In the genomic region with DNA sequence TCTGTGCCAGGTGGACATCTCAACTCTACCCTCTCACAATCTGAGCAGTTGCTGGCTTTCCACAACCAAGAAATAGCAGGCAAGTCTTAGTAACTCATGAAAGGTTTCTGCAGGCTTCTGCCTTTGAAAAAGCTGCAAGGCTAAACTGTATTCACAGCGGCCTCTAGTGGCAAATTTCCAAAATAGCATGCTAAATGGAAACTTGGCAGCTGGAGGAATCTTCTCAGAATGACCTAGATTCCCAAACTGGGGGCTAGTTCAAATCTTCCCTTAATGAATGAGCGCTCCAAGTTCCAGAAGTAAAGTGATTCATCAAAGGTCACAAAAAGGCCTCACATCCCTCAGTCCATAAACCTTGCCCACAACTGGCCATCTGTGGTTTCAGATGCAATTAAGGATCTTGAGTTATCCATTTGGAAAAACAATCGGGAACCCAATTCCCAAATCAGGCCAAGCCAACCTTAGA, we compare ENCODE assay signal across 10 cellular contexts. TPM values are rescaled to one million over a fixed set of nuclear protein-coding genes. Genes with fewer than 3 reads are reported as not detected.
DNase-seq lines count a peak whose midpoint lies in the region; ATAC-seq, FAIRE-seq and TF ChIP-seq lines count a peak whose summit lies in the region.
"Had no signal": no experiment of that assay in that cellular context is flagged by ENCODE, and none has a peak within 500 bp of the region (broad histone marks: within the 10 kb centered on the region; RNA-seq: fewer than 3 reads in every experiment).

No MANE protein-coding gene starts in this region.

- no peaks in the 10 kb centered on the region for H3K9me3 Mint-ChIP-seq in activated T-cell treated with anti-CD3 and anti-CD28 coated beads, Interleukin-2, amount 50 U/mL, for 24 hours
- no peaks in the 10 kb centered on the region for H3K9me3 Mint-ChIP-seq in type B pancreatic cell

- peaks cover 5% of the 10 kb centered on the region for H3K4me1 Mint-ChIP-seq in activated T-cell treated with anti-CD3 and anti-CD28 coated beads, Interleukin-2, amount 50 U/mL, for 24 hours (ENCODE audit: low read depth)
- H3K4me1 Mint-ChIP-seq in type B pancreatic cell (ENCODE audit: unreplicated experiment), result peaks cover 27% of the 10 kb centered on the region

- H3K4me2 ChIP-seq in HepG2 (ENCODE audit: low read depth, low read length), result no peak overlapping the region

- H3K36me3 Mint-ChIP-seq in activated T-cell treated with anti-CD3 and anti-CD28 coated beads, Interleukin-2, amount 50 U/mL, for 24 hours (ENCODE audit: low read depth), result peaks cover 68% of the 10 kb centered on the region
- H3K36me3 Mint-ChIP-seq in type B pancreatic cell, result peaks cover 4% of the 10 kb centered on the region

- 44% methylated on average over 3 of the region's 3 CpGs for WGBS in HepG2 (ENCODE audit: low lambda C conversion rate)

- H2AFZ ChIP-seq in HepG2 (ENCODE audit: low read length), result no peak overlapping the region

- intact Hi-C loops in colonic mucosa (cut with DNase I), result loop anchor here (2.0 kb wide), 1 partner anchor 84 kb away; no protein-coding TSS in a partner anchor
- intact Hi-C loops in HepG2 (cut with micrococcal nuclease; ENCODE audit: unreplicated experiment), result loop anchor here (1.0 to 10.0 kb wide), 3 partner anchors 41 to 226 kb away; no protein-coding TSS in a partner anchor

- POLR2A ChIA-PET in HepG2 (lab: Yijun Ruan, JAX), result interaction anchor here (0.6 to 3.1 kb wide), 5 partner anchors 23 to 175 kb away, joined by 3 to 29 read pairs (median 3); partner anchors contain the start of genes C6orf89 and PPIL1

- CTCF ChIA-PET in HepG2 (lab: Yijun Ruan, JAX; ENCODE audit: low intra/inter-chr PET ratio, low total read pairs), result interaction anchor here (1.1 to 4.6 kb wide), 6 partner anchors 15 to 85 kb away, joined by 3 to 47 read pairs (median 7); no protein-coding TSS in a partner anchor

- peak; percentile 74 for FAIRE-seq in HepG2 (lab: Jason Lieb, UNC)
- FAIRE-seq: GM18507 had no signal

- H3K27me3 Mint-ChIP-seq in activated T-cell treated with anti-CD3 and anti-CD28 coated beads, Interleukin-2, amount 50 U/mL, for 24 hours, result no peaks in the 10 kb centered on the region
- peaks cover 5% of the 10 kb centered on the region for H3K27me3 Mint-ChIP-seq in type B pancreatic cell

- H3K4me3 Mint-ChIP-seq in activated T-cell treated with anti-CD3 and anti-CD28 coated beads, Interleukin-2, amount 50 U/mL, for 24 hours, result no peak overlapping the region
- H3K4me3 Mint-ChIP-seq in type B pancreatic cell, result no peak overlapping the region
- H3K4me3 Mint-ChIP-seq: stimulated activated naive CD8-positive, alpha-beta T cell treated with anti-CD3 and anti-CD28 coated beads, Interleukin-15, Interleukin-2, amounts not matched to agents 100 ng/mL and 50 ng/mL, for 24 hours had no signal

- H3K27me3 ChIP-seq in RWPE2 (ENCODE audit: insufficient read depth, poor library complexity, severe bottlenecking) (no peaks in the 10 kb centered on the region), colonic mucosa (no peaks in the 10 kb centered on the region), HepG2 (ENCODE audit: control insufficient read depth in 1 of 2, insufficient read depth in 2 of 2, low read length in 2 of 2) (no peaks in the 10 kb centered on the region)

- TF ChIP-seq CTCF in RWPE2 (IDR thresholded peaks at IDR 0.05; ENCODE audit: poor library complexity, severe bottlenecking) (peak; percentile 87), colonic mucosa (IDR thresholded peaks at IDR 0.05) (peak; percentile 79), HepG2 (CRISPR knock-in tag; IDR thresholded peaks at IDR 0.05) (peak; percentile 88), type B pancreatic cell (conservative IDR thresholded peaks at IDR 0.05) (peak; percentile 96)

- peaks cover 29% of the 10 kb centered on the region for H3K36me3 ChIP-seq in RWPE2 (ENCODE audit: low read depth)
- no peaks in the 10 kb centered on the region for H3K36me3 ChIP-seq in colonic mucosa
- peaks cover 8 to 30% of the 10 kb centered on the region in 2 experiments for H3K36me3 ChIP-seq in HepG2 (replicated peaks in 1 of 2; ENCODE audit: control insufficient read depth in 1 of 2, insufficient read depth in 2 of 2, low read length in 2 of 2)

- H3K4me3 ChIP-seq in RWPE2 (ENCODE audit: severe bottlenecking), result no peak overlapping the region
- H3K4me3 ChIP-seq in colonic mucosa, result no peak overlapping the region
- no peak overlapping the region for H3K4me3 ChIP-seq in HepG2 (replicated peaks in 1 of 3; ENCODE audit: insufficient read depth in 1 of 3, low read depth in 2 of 3, low read length in 3 of 3)

- H3K27ac ChIP-seq in RWPE2 (ENCODE audit: poor library complexity, severe bottlenecking) (no peak overlapping the region), colonic mucosa (no peak overlapping the region), HepG2 (ENCODE audit: extremely low read length, insufficient read depth, low read length) (no peak overlapping the region)

- DNase-seq in activated T-cell treated with anti-CD3 and anti-CD28 coated beads for 24 hours (ENCODE audit: low read depth) (peak; percentile 21), LoVo (ENCODE audit: low spot score) (peak; percentile 55), RWPE2 (ENCODE audit: low spot score) (no peak), colonic mucosa (peak; percentile 67), HepG2 (ENCODE audit: low spot score) (peak; percentile 69), type B pancreatic cell (ENCODE audit: extremely low spot score, unreplicated experiment) (no peak)
- DNase-seq in activated T-cell treated with anti-CD3 and anti-CD28 coated beads, Interleukin-2, amount 50 U/mL, for 24 hours, result no peak

- TF ChIP-seq POLR2A in HepG2 (IDR thresholded peaks at IDR 0.05; ENCODE audit: insufficient read depth in 1 of 2, low read depth in 2 of 2, low read length in 2 of 2), result no peak

- H3K79me2 ChIP-seq in HepG2 (ENCODE audit: insufficient read depth, low read length), result no peaks in the 10 kb centered on the region

- peak; percentile 87 for TF ChIP-seq RAD21 in HepG2 (CRISPR knock-in tag; IDR thresholded peaks at IDR 0.05)

- H3K9ac ChIP-seq in colonic mucosa (ENCODE audit: low read depth in 2 of 2, low read length in 2 of 2) (no peak overlapping the region), HepG2 (ENCODE audit: insufficient read depth, low read depth, low read length) (no peak overlapping the region)

- H3K4me1 ChIP-seq in RWPE2 (ENCODE audit: insufficient read depth, poor library complexity, severe bottlenecking) (peaks cover 12% of the 10 kb centered on the region), colonic mucosa (no peaks in the 10 kb centered on the region), HepG2 (ENCODE audit: insufficient read depth, low read length) (peaks cover 35% of the 10 kb centered on the region)

- H4K20me1 ChIP-seq in HepG2 (ENCODE audit: insufficient read depth, low read length), result no peaks in the 10 kb centered on the region

- ATAC-seq in RWPE2 (ENCODE audit: low read depth), result no peak; the same call in 2 of the 3 replicates
- ATAC-seq in HepG2, result no peak; the same call in 2 of the 3 replicates
- ATAC-seq in HG02763 (IDR thresholded peaks at IDR 0.05; ENCODE audit: unreplicated experiment), result no peak

- TF ChIP-seq EP300 in HepG2 (IDR thresholded peaks at IDR 0.05; ENCODE audit: low read depth in 2 of 2, low read length in 2 of 2) (no peak), HepG2 (CRISPR knock-in tag; IDR thresholded peaks at IDR 0.05; ENCODE audit: borderline replicate concordance) (no peak)

- no peaks in the 10 kb centered on the region for H3K9me3 ChIP-seq in RWPE2 (ENCODE audit: severe bottlenecking)
- H3K9me3 ChIP-seq in colonic mucosa, result no peaks in the 10 kb centered on the region
- H3K9me3 ChIP-seq in HepG2 (ENCODE audit: low read length), result no peaks in the 10 kb centered on the region

- no peak overlapping the region for H3K27ac Mint-ChIP-seq in activated T-cell treated with anti-CD3 and anti-CD28 coated beads, Interleukin-2, amount 50 U/mL, for 24 hours
- H3K27ac Mint-ChIP-seq in type B pancreatic cell, result no peak overlapping the region

- in situ Hi-C loops in HepG2 (cut with HindIII; ENCODE audit: extremely low pct_ligation_motif_present, low pct_unique_long_range_greater_than_20kb), result loop anchor here (5.0 kb wide), 2 partner anchors 39 to 79 kb away; no protein-coding TSS in a partner anchor

- BruUV-seq in HepG2 (replicated peaks; lab: Mats Ljungman, UMichigan), result no TSS peak

RNA-seq across cellular contexts. Expression of gene CPNE5, which starts 11.9 kb away (rescaled TPM):
- total RNA-seq in colonic mucosa, result 1 to 10 TPM; 4.6 to 8.0 TPM
- not detected in 2 replicates for total RNA-seq in HepG2 (2016; rRNA removed; fragmentation: Illumina TruSeq; extraction: Trizol)
- total RNA-seq in HepG2 (2016; cell fraction: cytosol; rRNA removed; fragmentation: Illumina TruSeq; extraction: Trizol; ENCODE audit: low read depth), result not detected in 2 replicates
- not detected in 2 replicates for total RNA-seq in HepG2 (2016; cell fraction: insoluble cytoplasmic fraction; rRNA removed; fragmentation: Illumina TruSeq; extraction: Trizol)
- not detected in 2 replicates for total RNA-seq in HepG2 (2016; cell fraction: membrane; rRNA removed; fragmentation: Illumina TruSeq; extraction: Trizol)
- not detected in 2 replicates for total RNA-seq in HepG2 (2016; cell fraction: nucleus; rRNA removed; fragmentation: Illumina TruSeq; extraction: Trizol)
- polyA plus RNA-seq in HepG2 (2011; rRNA removed), result 0.10 and 0.16 TPM in 2 replicates
- polyA plus RNA-seq in HepG2 (2011; cell fraction: cytosol; rRNA removed), result 0.15 TPM in 1 of 2 replicates, not detected in the other
- polyA plus RNA-seq in HepG2 (2011; cell fraction: nucleus; rRNA removed), result 0.36 and 0.40 TPM in 2 replicates
- polyA plus RNA-seq in HepG2 (2012), result 0.05 and 0.16 TPM in 2 replicates
- not detected in 2 replicates for polyA plus RNA-seq in HepG2 (2016; cell fraction: cytosol; fragmentation: Illumina TruSeq; extraction: Trizol; ENCODE audit: low read depth)
- polyA plus RNA-seq in HepG2 (2016; cell fraction: insoluble cytoplasmic fraction; fragmentation: Illumina TruSeq; extraction: Trizol; ENCODE audit: low read depth), result not detected in 2 replicates
- not detected in 2 replicates for polyA plus RNA-seq in HepG2 (2016; cell fraction: membrane; fragmentation: Illumina TruSeq; extraction: Trizol; ENCODE audit: low read depth)
- polyA plus RNA-seq in HepG2 (2016; cell fraction: nucleus; fragmentation: Illumina TruSeq; extraction: Trizol; ENCODE audit: insufficient read depth, low read depth), result not detected in 2 replicates
- 0.26 TPM in 1 of 2 replicates, not detected in the other for polyA minus RNA-seq in HepG2 (2011; rRNA and poly(A)+ RNA removed; ENCODE audit: low replicate concordance)
- not detected in 2 replicates for polyA minus RNA-seq in HepG2 (2011; cell fraction: cytosol; rRNA and poly(A)+ RNA removed)
- not detected in 2 replicates for polyA minus RNA-seq in HepG2 (2011; cell fraction: nucleus; rRNA and poly(A)+ RNA removed)
- 0.14 and 0.72 TPM in 2 replicates for total RNA-seq in type B pancreatic cell (ENCODE audit: low replicate concordance)

RNA-seq across cellular contexts. Expression of gene PPIL1, which starts 23.4 kb away (rescaled TPM):
- 10 to 100 TPM in 1 of 2 donors, 1 to 10 TPM in 1; 9.9 to 23.6 TPM for total RNA-seq in colonic mucosa
- 144 and 202 TPM in 2 replicates for total RNA-seq in HepG2 (2016; rRNA removed; fragmentation: Illumina TruSeq; extraction: Trizol)
- total RNA-seq in HepG2 (2016; cell fraction: cytosol; rRNA removed; fragmentation: Illumina TruSeq; extraction: Trizol; ENCODE audit: low read depth), result 18.7 and 21.1 TPM in 2 replicates
- total RNA-seq in HepG2 (2016; cell fraction: insoluble cytoplasmic fraction; rRNA removed; fragmentation: Illumina TruSeq; extraction: Trizol), result 144 and 223 TPM in 2 replicates
- total RNA-seq in HepG2 (2016; cell fraction: membrane; rRNA removed; fragmentation: Illumina TruSeq; extraction: Trizol), result 75.0 TPM in 2 replicates
- total RNA-seq in HepG2 (2016; cell fraction: nucleus; rRNA removed; fragmentation: Illumina TruSeq; extraction: Trizol), result 60.3 and 65.1 TPM in 2 replicates
- 59.0 and 74.2 TPM in 2 replicates for polyA plus RNA-seq in HepG2 (2011; rRNA removed)
- 53.5 and 73.2 TPM in 2 replicates for polyA plus RNA-seq in HepG2 (2011; cell fraction: cytosol; rRNA removed)
- 9.9 and 13.8 TPM in 2 replicates for polyA plus RNA-seq in HepG2 (2011; cell fraction: nucleus; rRNA removed)
- polyA plus RNA-seq in HepG2 (2012), result 62.2 and 66.4 TPM in 2 replicates
- 20.3 and 21.1 TPM in 2 replicates for polyA plus RNA-seq in HepG2 (2016; cell fraction: cytosol; fragmentation: Illumina TruSeq; extraction: Trizol; ENCODE audit: low read depth)
- 209 and 228 TPM in 2 replicates for polyA plus RNA-seq in HepG2 (2016; cell fraction: insoluble cytoplasmic fraction; fragmentation: Illumina TruSeq; extraction: Trizol; ENCODE audit: low read depth)
- polyA plus RNA-seq in HepG2 (2016; cell fraction: membrane; fragmentation: Illumina TruSeq; extraction: Trizol; ENCODE audit: low read depth), result 57.0 and 58.9 TPM in 2 replicates
- polyA plus RNA-seq in HepG2 (2016; cell fraction: nucleus; fragmentation: Illumina TruSeq; extraction: Trizol; ENCODE audit: insufficient read depth, low read depth), result 73.7 and 81.3 TPM in 2 replicates
- 69.1 and 72.7 TPM in 2 replicates for polyA minus RNA-seq in HepG2 (2011; rRNA and poly(A)+ RNA removed; ENCODE audit: low replicate concordance)
- polyA minus RNA-seq in HepG2 (2011; cell fraction: cytosol; rRNA and poly(A)+ RNA removed), result 31.7 and 39.2 TPM in 2 replicates
- 17.1 and 20.0 TPM in 2 replicates for polyA minus RNA-seq in HepG2 (2011; cell fraction: nucleus; rRNA and poly(A)+ RNA removed)
- 35.1 and 50.4 TPM in 2 replicates for total RNA-seq in type B pancreatic cell (ENCODE audit: low replicate concordance)

RNA-seq across cellular contexts. Expression of gene C6orf89, which starts 34.6 kb away (rescaled TPM):
- total RNA-seq in colonic mucosa (10 to 100 TPM; 46.3 to 49.5 TPM), HepG2 (2016; rRNA removed; fragmentation: Illumina TruSeq; extraction: Trizol) (23.9 and 32.2 TPM in 2 replicates), type B pancreatic cell (ENCODE audit: low replicate concordance) (37.9 and 42.4 TPM in 2 replicates)
- total RNA-seq in HepG2 (2016; cell fraction: cytosol; rRNA removed; fragmentation: Illumina TruSeq; extraction: Trizol; ENCODE audit: low read depth), result 7.9 and 8.2 TPM in 2 replicates
- 22.0 and 33.0 TPM in 2 replicates for total RNA-seq in HepG2 (2016; cell fraction: insoluble cytoplasmic fraction; rRNA removed; fragmentation: Illumina TruSeq; extraction: Trizol)
- total RNA-seq in HepG2 (2016; cell fraction: membrane; rRNA removed; fragmentation: Illumina TruSeq; extraction: Trizol), result 14.6 and 15.0 TPM in 2 replicates
- 25.4 and 27.7 TPM in 2 replicates for total RNA-seq in HepG2 (2016; cell fraction: nucleus; rRNA removed; fragmentation: Illumina TruSeq; extraction: Trizol)
- 22.1 and 26.0 TPM in 2 replicates for polyA plus RNA-seq in HepG2 (2011; rRNA removed)
- polyA plus RNA-seq in HepG2 (2011; cell fraction: cytosol; rRNA removed), result 11.4 and 16.3 TPM in 2 replicates
- polyA plus RNA-seq in HepG2 (2011; cell fraction: nucleus; rRNA removed), result 12.6 and 14.7 TPM in 2 replicates
- polyA plus RNA-seq in HepG2 (2012), result 24.1 and 25.8 TPM in 2 replicates
- polyA plus RNA-seq in HepG2 (2016; cell fraction: cytosol; fragmentation: Illumina TruSeq; extraction: Trizol; ENCODE audit: low read depth), result 6.6 and 6.8 TPM in 2 replicates
- 16.8 and 19.4 TPM in 2 replicates for polyA plus RNA-seq in HepG2 (2016; cell fraction: insoluble cytoplasmic fraction; fragmentation: Illumina TruSeq; extraction: Trizol; ENCODE audit: low read depth)
- 10.3 and 12.1 TPM in 2 replicates for polyA plus RNA-seq in HepG2 (2016; cell fraction: membrane; fragmentation: Illumina TruSeq; extraction: Trizol; ENCODE audit: low read depth)
- 31.1 and 31.6 TPM in 2 replicates for polyA plus RNA-seq in HepG2 (2016; cell fraction: nucleus; fragmentation: Illumina TruSeq; extraction: Trizol; ENCODE audit: insufficient read depth, low read depth)
- polyA minus RNA-seq in HepG2 (2011; rRNA and poly(A)+ RNA removed; ENCODE audit: low replicate concordance), result 18.1 and 18.8 TPM in 2 replicates
- 7.6 and 13.6 TPM in 2 replicates for polyA minus RNA-seq in HepG2 (2011; cell fraction: cytosol; rRNA and poly(A)+ RNA removed)
- polyA minus RNA-seq in HepG2 (2011; cell fraction: nucleus; rRNA and poly(A)+ RNA removed), result 6.8 and 8.6 TPM in 2 replicates

Comparison
In these comparisons a context has a peak if more than half of its experiments do, and no peak if none do; other contexts are left out.
1. DNase-seq: peak in activated T-cell treated with anti-CD3 and anti-CD28 coated beads for 24 hours (single experiment), LoVo (single experiment), colonic mucosa (single experiment) and HepG2 (single experiment); none in activated T-cell treated with anti-CD3 and anti-CD28 coated beads, Interleukin-2, amount 50 U/mL, for 24 hours (single experiment), RWPE2 (single experiment) and type B pancreatic cell (single experiment).
2. Peak in every context shown above with its lines, with median percentiles within 50 percentile points of each other: CTCF ChIP-seq.